Comparison of ENCODE assay signal across 9 cellular contexts in the genomic region with DNA sequence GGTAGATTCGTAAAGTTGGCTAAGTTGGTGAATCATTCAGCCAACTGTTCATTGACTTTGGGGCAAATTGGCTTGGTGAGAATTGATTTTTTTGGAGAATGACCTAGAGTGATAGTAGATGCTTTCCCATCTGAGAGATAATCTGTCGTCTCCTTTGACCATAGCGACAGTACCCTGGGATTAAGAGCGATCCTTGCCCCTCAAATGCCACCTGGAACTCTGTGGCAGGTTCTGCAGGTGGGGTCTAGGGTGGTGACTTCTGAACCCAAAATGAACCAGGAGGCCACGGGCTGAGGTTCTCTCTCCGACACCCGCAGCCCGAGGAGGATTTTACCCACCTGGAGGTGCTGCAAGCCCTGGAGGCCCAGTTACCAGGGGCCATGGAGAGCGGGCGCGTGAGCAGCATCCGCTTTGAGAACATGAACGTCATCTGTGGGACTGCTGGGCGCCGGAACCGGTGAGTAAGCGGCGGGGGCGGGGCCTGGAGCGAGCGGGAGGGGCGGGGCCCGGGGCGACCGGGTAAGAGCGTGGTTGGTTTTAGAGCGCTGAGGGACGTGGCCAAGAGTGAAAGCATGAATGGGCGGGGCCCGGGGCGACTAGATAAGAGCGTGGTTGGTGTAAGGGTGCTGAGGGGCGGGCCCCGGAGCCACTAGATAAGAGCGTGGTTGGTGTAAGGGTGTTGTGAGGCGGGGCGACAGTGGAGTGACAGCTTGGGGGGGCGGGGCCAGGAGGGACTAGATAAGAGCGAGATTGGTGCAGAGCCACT. TPM values are rescaled to one million over a fixed set of nuclear protein-coding genes. Genes with fewer than 3 reads are reported as not detected.
DNase-seq lines count a peak whose midpoint lies in the region; ATAC-seq and TF ChIP-seq lines count a peak whose summit lies in the region.
"Had no signal": no experiment of that assay in that cellular context is flagged by ENCODE, and none has a peak within 500 bp of the region (broad histone marks: within the 10 kb centered on the region; RNA-seq: fewer than 3 reads in every experiment).

No MANE protein-coding gene starts in this region.

- DNase-seq in G401 (ENCODE audit: low spot score), result peak; percentile 100
- DNase-seq in Jurkat, Clone E6-1 (ENCODE audit: low read depth, low spot score), result peak; percentile 99
- peak; percentile 90 for DNase-seq in SKM-1 treated with dmso at 0.1 percent for 144 hours (lab: John Stamatoyannopoulos, UW; ENCODE audit: unreplicated experiment)
- DNase-seq in activated naive CD4-positive, alpha-beta T cell treated with anti-CD3 and anti-CD28 coated beads, Interleukin-2, amount 50 U/mL, for 72 hours (ENCODE audit: low spot score in 2 of 2), result peak; percentile 83 to 87
- peak; percentile 87 for DNase-seq in glomerular endothelial cell (ENCODE audit: extremely low read depth, low read depth, low spot score)
- DNase-seq in osteocyte (ENCODE audit: extremely low spot score, unreplicated experiment), result no peak
- no peak for DNase-seq in cortex of kidney (lab: John Stamatoyannopoulos, UW)

- peak overlapping the region; percentile 92 for H3K4me3 ChIP-seq in Jurkat, Clone E6-1 (ENCODE audit: low read length)

- peaks cover 13% of the 10 kb centered on the region for H3K4me1 Mint-ChIP-seq in osteocyte (ENCODE audit: unreplicated experiment)

- no peak for TF ChIP-seq CTCF in osteocyte (IDR thresholded peaks at IDR 0.05)

- peaks cover 6 to 29% of the 10 kb centered on the region in 2 donors for H3K9me3 Mint-ChIP-seq in activated naive CD4-positive, alpha-beta T cell treated with anti-CD3 and anti-CD28 coated beads, Interleukin-2, amount 50 U/mL, for 72 hours
- peaks cover 4% of the 10 kb centered on the region for H3K9me3 Mint-ChIP-seq in osteocyte (ENCODE audit: unreplicated experiment)

- peak; percentile 95 for ATAC-seq in activated naive CD4-positive, alpha-beta T cell treated with anti-CD3 and anti-CD28 coated beads, Interleukin-2, amount 50 U/mL, for 72 hours

- peak overlapping the region; percentile 79 for H3K27ac ChIP-seq in temporal lobe (ENCODE audit: low read depth, low read length)
- H3K27ac ChIP-seq: neutrophil had no signal

- H3K27me3 Mint-ChIP-seq in osteocyte (ENCODE audit: unreplicated experiment), result peaks cover 14% of the 10 kb centered on the region

- H3K36me3 Mint-ChIP-seq in activated naive CD4-positive, alpha-beta T cell treated with anti-CD3 and anti-CD28 coated beads, Interleukin-2, amount 50 U/mL, for 72 hours, result peaks cover 14 to 35% of the 10 kb centered on the region in 2 donors
- no peaks in the 10 kb centered on the region for H3K36me3 Mint-ChIP-seq in osteocyte (ENCODE audit: unreplicated experiment)

- peak overlapping the region; percentile 84 to 96 for H3K27ac Mint-ChIP-seq in activated naive CD4-positive, alpha-beta T cell treated with anti-CD3 and anti-CD28 coated beads, Interleukin-2, amount 50 U/mL, for 72 hours
- H3K27ac Mint-ChIP-seq in osteocyte (ENCODE audit: unreplicated experiment), result peak overlapping the region; percentile 71

- H3K4me3 Mint-ChIP-seq in osteocyte (ENCODE audit: unreplicated experiment), result peak overlapping the region; percentile 76

- in situ Hi-C loops in G401 (cut with HindIII; ENCODE audit: low sequenced_read_pairs), result no loop called here

RNA-seq across cellular contexts. Expression of gene C19orf81, which starts 8.6 kb away (rescaled TPM):
- total RNA-seq in G401 (2014; rRNA removed; shearing (Covaris generic)), result 10.0 and 13.1 TPM in 2 replicates
- polyA plus RNA-seq in Jurkat, Clone E6-1 (2012; ENCODE audit: insufficient read depth, insufficient read length), result 11.6 TPM
- total RNA-seq in activated naive CD4-positive, alpha-beta T cell treated with anti-CD3 and anti-CD28 coated beads, Interleukin-2, amount 50 U/mL, for 72 hours, result 1 to 10 TPM in 1 of 2 donors, not detected in 1; 4.2 TPM
- total RNA-seq in glomerular endothelial cell (3.1 and 9.0 TPM in 2 replicates), osteocyte (not detected in 2 replicates), temporal lobe (not detected)

RNA-seq across cellular contexts. Expression of gene SYT3, which starts 18.2 kb away (rescaled TPM):
- 2.7 and 5.7 TPM in 2 replicates for total RNA-seq in G401 (2014; rRNA removed; shearing (Covaris generic))
- 4.7 TPM for polyA plus RNA-seq in Jurkat, Clone E6-1 (2012; ENCODE audit: insufficient read depth, insufficient read length)
- under 1 TPM in 1 of 2 donors, not detected in 1; 0.23 TPM for total RNA-seq in activated naive CD4-positive, alpha-beta T cell treated with anti-CD3 and anti-CD28 coated beads, Interleukin-2, amount 50 U/mL, for 72 hours
- total RNA-seq in glomerular endothelial cell (0.53 and 0.82 TPM in 2 replicates), osteocyte (0.29 and 0.38 TPM in 2 replicates), temporal lobe (22.9 TPM)

Comparison
In these comparisons a context has a peak if more than half of its experiments do, and no peak if none do; other contexts are left out.
1. DNase-seq: peak in G401 (single experiment), Jurkat, Clone E6-1 (single experiment), SKM-1 treated with dmso at 0.1 percent for 144 hours (single experiment), activated naive CD4-positive, alpha-beta T cell treated with anti-CD3 and anti-CD28 coated beads, Interleukin-2, amount 50 U/mL, for 72 hours (2 of 2) and glomerular endothelial cell (single experiment); none in osteocyte (single experiment) and cortex of kidney (single experiment).